ENCODE assay signal across 9 cellular contexts in the genomic region with DNA sequence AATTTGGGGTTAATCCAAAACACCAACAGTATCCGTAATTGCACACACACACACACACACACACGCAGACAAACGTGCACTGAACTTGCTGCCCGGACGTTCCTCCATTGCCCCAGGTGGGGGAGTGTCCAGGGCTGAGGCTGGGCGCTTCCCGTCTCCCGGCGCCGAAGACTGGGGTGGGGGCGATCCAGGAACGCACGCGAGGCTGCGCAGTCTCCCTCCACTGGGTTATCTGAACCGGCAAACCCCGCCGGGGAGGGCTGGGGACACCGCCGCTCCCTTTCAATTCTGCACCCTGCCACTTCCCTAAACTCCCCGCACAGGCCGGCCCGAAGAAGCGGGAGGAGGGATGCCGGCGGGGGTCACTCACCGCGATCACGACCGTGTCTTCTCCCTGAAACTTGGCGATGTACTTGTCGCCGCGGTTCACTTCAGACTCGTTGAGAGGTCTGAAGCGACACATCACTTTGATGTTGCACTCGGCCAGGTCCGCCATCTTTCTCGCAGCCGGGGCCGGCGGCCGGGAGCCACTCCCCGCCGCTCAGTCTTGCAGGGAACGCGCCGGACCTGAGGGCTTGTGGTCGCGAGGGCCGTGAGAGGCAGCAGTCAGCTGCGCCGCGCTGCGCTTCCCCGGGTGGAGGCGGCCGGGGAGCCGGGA. TPM values are rescaled to one million over a fixed set of nuclear protein-coding genes. Genes with fewer than 3 reads are reported as not detected.
DNase-seq lines count a peak whose midpoint lies in the region; ATAC-seq, FAIRE-seq and TF ChIP-seq lines count a peak whose summit lies in the region.
"Had no signal": no experiment of that assay in that cellular context is flagged by ENCODE, and none has a peak within 500 bp of the region (broad histone marks: within the 10 kb centered on the region; RNA-seq: fewer than 3 reads in every experiment).

No MANE protein-coding gene starts in this region.

- peak overlapping the region; percentile 94 for H2BK5ac ChIP-seq in H1 (ENCODE audit: low read depth, low read length)

- H2AFZ ChIP-seq in H1 (ENCODE audit: low read length): no peak overlapping the region

- H3K27me3 ChIP-seq in H1 (replicated peaks in 1 of 4; ENCODE audit: control insufficient read depth in 3 of 4, extremely low read depth in 1 of 4, insufficient read depth in 3 of 4, low read length in 3 of 4): no peaks in the 10 kb centered on the region

- H3K27ac ChIP-seq in H1 (ENCODE audit: low read depth, low read length) (peak overlapping the region; percentile 98), mesodermal cell (ENCODE audit: low read depth, low read length, severe bottlenecking) (peak overlapping the region; percentile 86)

- H3K14ac ChIP-seq in H1 (ENCODE audit: insufficient read length): no peak overlapping the region

- FAIRE-seq in H1 (lab: Jason Lieb, UNC): no peak
- FAIRE-seq: TTC549 had no signal

- TF ChIP-seq POLR2A in H1 (IDR thresholded peaks at IDR 0.05; ENCODE audit: control extremely low read depth in 1 of 2, low read depth in 2 of 2, low read length in 2 of 2): peak in 1 of 2 experiments; percentile 39; a peak in 2 of 3 replicates

- peak overlapping the region; percentile 96; the same call in 1 of the 2 replicates for H3K18ac ChIP-seq in H1 (ENCODE audit: extremely low read depth, low read length)

- peaks cover 27 to 54% of the 10 kb centered on the region in 2 experiments for H3K79me2 ChIP-seq in H1 (ENCODE audit: control insufficient read depth in 1 of 2, insufficient read depth in 2 of 2, low read length in 2 of 2)

- H3K4me1 ChIP-seq in H1 (replicated peaks in 1 of 4; ENCODE audit: control insufficient read depth in 3 of 4, insufficient read depth in 4 of 4, low read length in 3 of 4) (peaks cover 0 to 6% (median 0%) of the 10 kb centered on the region in 4 experiments; a peak in 3 of 7 replicates), mesodermal cell (ENCODE audit: control insufficient read depth, insufficient read depth, low read length, poor library complexity, severe bottlenecking) (peaks cover 5% of the 10 kb centered on the region)

- no peak overlapping the region for H2BK12ac ChIP-seq in H1 (ENCODE audit: low read depth, low read length)

- H3K23me2 ChIP-seq in H1 (ENCODE audit: low read depth, low read length): peaks cover 4% of the 10 kb centered on the region; the same call in 1 of the 2 replicates

- H4K91ac ChIP-seq in H1 (replicated peaks; ENCODE audit: insufficient read length, low read length): peak overlapping the region; percentile 85

- H3K4me3 ChIP-seq in H1 (ENCODE audit: extremely low read depth in 1 of 4, insufficient read depth in 2 of 4, low read depth in 3 of 4, low read length in 4 of 4): peak overlapping the region; percentile 47 to 96 (median 74)
- H3K4me3 ChIP-seq in mesodermal cell (ENCODE audit: extremely low read depth, insufficient read depth, low read length, poor library complexity, severe bottlenecking): peak overlapping the region; percentile 95

- no peaks in the 10 kb centered on the region for H3K79me1 ChIP-seq in H1 (ENCODE audit: low read depth, low read length)

- H3K9ac ChIP-seq in H1 (replicated peaks in 1 of 4; ENCODE audit: extremely low read depth in 1 of 4, low read depth in 3 of 4, low read length in 3 of 4): peak overlapping the region; percentile 55 to 95 (median 93)

- POLR2A ChIA-PET in H1 (lab: Charles Lee; ENCODE audit: partially characterized antibody): interaction anchor here (0.7 to 1.5 kb wide), 8 partner anchors 10 to 1740 kb away, joined by 3 to 4 read pairs (median 3); no protein-coding TSS in a partner anchor

- TF ChIP-seq RAD21 in H1 (IDR thresholded peaks at IDR 0.05 in 1 of 2, conservative IDR thresholded peaks at IDR 0.05 in 1 of 2; ENCODE audit: low read depth in 2 of 2, low read length in 2 of 2): peak in 1 of 2 experiments; percentile 16; a peak in 1 of 4 replicates

- TF ChIP-seq EP300 in H1 (IDR thresholded peaks at IDR 0.05; ENCODE audit: borderline replicate concordance in 1 of 2, low read depth in 2 of 2, low read length in 2 of 2): no peak

- H3K56ac ChIP-seq in H1 (replicated peaks; ENCODE audit: insufficient read length, low read depth, low read length): peak overlapping the region; percentile 94

- peak overlapping the region; percentile 69 for H3K4ac ChIP-seq in H1 (replicated peaks; ENCODE audit: insufficient read length, low read depth, low read length)

- H2AK5ac ChIP-seq in H1 (ENCODE audit: low read depth, low read length): no peak overlapping the region

- no peaks in the 10 kb centered on the region for H3K9me3 ChIP-seq in H1 (ENCODE audit: insufficient read depth in 2 of 2, low read depth in 1 of 2, low read length in 1 of 2)
- no peaks in the 10 kb centered on the region for H3K9me3 ChIP-seq in mesodermal cell (ENCODE audit: control insufficient read depth, low read length)

- no peak overlapping the region for H2BK120ac ChIP-seq in H1 (replicated peaks; ENCODE audit: low read depth, low read length)

- peaks cover 8 to 29% of the 10 kb centered on the region in 2 experiments for H4K20me1 ChIP-seq in H1 (replicated peaks in 1 of 2; ENCODE audit: control insufficient read depth in 1 of 2, insufficient read depth in 2 of 2, low read length in 2 of 2)

- 2% methylated on average over 58 of the region's 59 CpGs; no CpG with 5 or more reads in 1 of the 2 experiments for WGBS in H1 (ENCODE audit: extremely low coverage in 1 of 2, insufficient coverage in 1 of 2, insufficient read length in 1 of 2, insufficient replicate concordance in 2 of 2, low coverage in 1 of 2, low lambda C conversion rate in 2 of 2, missing lambda C conversion rate in 1 of 2), 2 experiments
- WGBS in mesodermal cell (ENCODE audit: insufficient coverage in 2 of 2), 2 experiments: 0 to 1% methylated on average over 53 to 56 of the region's 59 CpGs

- H4K5ac ChIP-seq in H1 (ENCODE audit: insufficient read length, low read depth, low read length): peak overlapping the region; percentile 98

- peak; percentile 28 for ATAC-seq in GM18519 (IDR thresholded peaks at IDR 0.05; ENCODE audit: low FRiP score, unreplicated experiment)
- ATAC-seq in HG03060 (IDR thresholded peaks at IDR 0.05; ENCODE audit: low read depth, unreplicated experiment): peak; percentile 23

- H2BK20ac ChIP-seq in H1 (ENCODE audit: low read length): no peak overlapping the region

- no peak overlapping the region for H3K23ac ChIP-seq in H1 (ENCODE audit: insufficient read length)

- peak overlapping the region; percentile 63 to 73; a peak in 3 of 4 replicates for H3K4me2 ChIP-seq in H1 (ENCODE audit: insufficient read depth in 1 of 2, low read depth in 2 of 2, low read length in 2 of 2)

- peak in 2 of 3 experiments; percentile 8 to 15; a peak in 2 of 4 replicates for TF ChIP-seq CTCF in H1 (IDR thresholded peaks at IDR 0.05; ENCODE audit: control extremely low read depth in 1 of 3, insufficient read depth in 1 of 3, low read depth in 1 of 3, low read length in 3 of 3)

- H3K36me3 ChIP-seq in H1 (ENCODE audit: control insufficient read depth in 2 of 4, insufficient read depth in 4 of 4, low read length in 3 of 4) (no peaks in the 10 kb centered on the region), mesodermal cell (ENCODE audit: control insufficient read depth, insufficient read depth, low read length) (peaks cover under 1% of the 10 kb centered on the region)

- peak overlapping the region; percentile 99 for H4K8ac ChIP-seq in H1 (ENCODE audit: extremely low read depth, insufficient read depth, low read length)

- H2BK15ac ChIP-seq in H1 (ENCODE audit: low read length): no peak overlapping the region

- CTCF ChIA-PET in H1 (lab: Charles Lee; ENCODE audit: partially characterized antibody): interaction anchor here (0.7 kb wide), 1 partner anchor 138 kb away, joined by 3 read pairs; no protein-coding TSS in a partner anchor

- DNase-seq in AG08396 (ENCODE audit: low spot score): peak; percentile 58
- DNase-seq in NCI-H69 (lab: John Stamatoyannopoulos, UW): peak; percentile 79
- peak; percentile 89 for DNase-seq in activated CD8-positive, alpha-beta memory T cell treated with anti-CD3 and anti-CD28 coated beads for 24 hours
- peak in 1 of 2 experiments; percentile 81 for DNase-seq in H1 (ENCODE audit: low read depth in 1 of 2, low spot score in 2 of 2)
- peak; percentile 27 to 31 for DNase-seq in stimulated activated CD8-positive, alpha-beta memory T cell treated with anti-CD3 and anti-CD28 coated beads, Interleukin-2, amount 100 ng/mL, for 1 hour (ENCODE audit: low read depth in 2 of 2)

TF ChIP-seq in H1, 55 proteins besides CTCF, POLR2A, EP300 and RAD21 (continues in another document):
- TF ChIP-seq CEBPB (IDR thresholded peaks at IDR 0.05; ENCODE audit: low read depth, low read length): no peak
- no peak for TF ChIP-seq CHD2 (IDR thresholded peaks at IDR 0.05; ENCODE audit: low read length)
- TF ChIP-seq HDAC2 (IDR thresholded peaks at IDR 0.05; ENCODE audit: borderline replicate concordance in 1 of 2, low read depth in 2 of 2, low read length in 2 of 2): no peak
- TF ChIP-seq MAFK (IDR thresholded peaks at IDR 0.05; ENCODE audit: low read depth, low read length): no peak

RNA-seq across cellular contexts. Expression of gene KIF5B, which starts 0.6 kb away (rescaled TPM):
- total RNA-seq in H1 (2021; fragmentation: NEBNext Ultra II Directional; extraction: Animal tissue kit (Norgen Biotek cat#: 25700)): 62.7 and 68.4 TPM in 2 replicates
- 7.3 and 9.8 TPM in 2 replicates for polyA plus RNA-seq in H1 (2011; rRNA removed)
- polyA plus RNA-seq in H1 (2011; cell fraction: cytosol; rRNA removed): 17.6 TPM
- 7.6 TPM for polyA plus RNA-seq in H1 (2011; cell fraction: nucleus; rRNA removed)
- polyA plus RNA-seq in H1 (2012, experiment 1 of 2): 23.3 to 41.1 TPM (median 27.1 TPM) in 4 replicates
- polyA plus RNA-seq in H1 (2012, experiment 2 of 2): 2.6 TPM
- 44.2 TPM for polyA plus RNA-seq in H1 (2013, experiment 1 of 2)
- polyA plus RNA-seq in H1 (2013, experiment 2 of 2): 43.3 TPM
- polyA minus RNA-seq in H1 (2011; rRNA and poly(A)+ RNA removed): 21.1 and 32.6 TPM in 2 replicates
- 30.2 TPM for polyA minus RNA-seq in H1 (2011; cell fraction: cytosol; rRNA and poly(A)+ RNA removed)
- polyA minus RNA-seq in H1 (2011; cell fraction: nucleus; rRNA and poly(A)+ RNA removed): 41.6 TPM
- 124 TPM for polyA plus RNA-seq in mesodermal cell (2013, experiment 1 of 2)
- 145 TPM for polyA plus RNA-seq in mesodermal cell (2013, experiment 2 of 2)
